ENCODE assay signal across 8 cellular contexts in genomic region chr19:12139309-12139708, GRCh38. TPM values are rescaled to one million over a fixed set of nuclear protein-coding genes. Genes with fewer than 3 reads are reported as not detected.
DNase-seq lines count a peak whose midpoint lies in the region; ATAC-seq, FAIRE-seq and TF ChIP-seq lines count a peak whose summit lies in the region.

No MANE protein-coding gene starts in this region.

- no peak for TF ChIP-seq POLR2A in right lobe of liver (IDR thresholded peaks at IDR 0.05)

- peak overlapping the region; percentile 87 for H2AFZ ChIP-seq in astrocyte (ENCODE audit: low read depth, low read length)

- H3K36me3 ChIP-seq in astrocyte (ENCODE audit: insufficient read depth, low read length) = peaks cover 11% of the 10 kb centered on the region
- peaks cover 0 to 16% (median 7%) of the 10 kb centered on the region in 4 donors for H3K36me3 ChIP-seq in right lobe of liver
- H3K36me3 ChIP-seq in thymus (ENCODE audit: control insufficient read depth, insufficient read depth) = peaks cover 17% of the 10 kb centered on the region

- no peak overlapping the region for H3K27ac Mint-ChIP-seq in activated T-cell treated with anti-CD3 and anti-CD28 coated beads, Interleukin-2, amount 50 U/mL, for 24 hours
- H3K27ac Mint-ChIP-seq in astrocyte (ENCODE audit: unreplicated experiment) = peak overlapping the region; percentile 97

- H3K27me3 ChIP-seq in astrocyte (ENCODE audit: insufficient read depth, low read length) (no peaks in the 10 kb centered on the region), right lobe of liver (no peaks in the 10 kb centered on the region), thymus (ENCODE audit: control insufficient read depth, insufficient read depth) (no peaks in the 10 kb centered on the region)

- peak overlapping the region; percentile 84 for H3K4me2 ChIP-seq in astrocyte (ENCODE audit: low read length)

- peaks cover 28% of the 10 kb centered on the region for H3K79me2 ChIP-seq in astrocyte (ENCODE audit: insufficient read depth, low read length)

- no peaks in the 10 kb centered on the region for H4K20me1 ChIP-seq in astrocyte (ENCODE audit: insufficient read depth, low read length)

- no peaks in the 10 kb centered on the region for H3K27me3 Mint-ChIP-seq in activated T-cell treated with anti-CD3 and anti-CD28 coated beads, Interleukin-2, amount 50 U/mL, for 24 hours
- H3K27me3 Mint-ChIP-seq in astrocyte (ENCODE audit: low read depth, unreplicated experiment) = no peaks in the 10 kb centered on the region

- no peak for FAIRE-seq in astrocyte (lab: Jason Lieb, UNC)

- peaks cover 14% of the 10 kb centered on the region for H3K9me3 ChIP-seq in astrocyte (ENCODE audit: insufficient read depth, low read depth, low read length)
- no peaks in the 10 kb centered on the region for H3K9me3 ChIP-seq in right lobe of liver
- H3K9me3 ChIP-seq in thymus (ENCODE audit: control insufficient read depth) = no peaks in the 10 kb centered on the region

- H3K4me3 Mint-ChIP-seq in activated T-cell treated with anti-CD3 and anti-CD28 coated beads, Interleukin-2, amount 50 U/mL, for 24 hours = peak overlapping the region; percentile 93
- H3K4me3 Mint-ChIP-seq in astrocyte (ENCODE audit: unreplicated experiment) = peak overlapping the region; percentile 95

- WGBS in right lobe of liver (ENCODE audit: insufficient coverage, low coverage, low lambda C conversion rate, missing lambda C conversion rate) = 22% methylated on average over 14 of the region's 14 CpGs
- 23% methylated on average over 14 of the region's 14 CpGs for WGBS in thymus

- TF ChIP-seq CTCF in astrocyte (IDR thresholded peaks at IDR 0.05; ENCODE audit: insufficient read depth, low read depth, low read length) = no peak
- no peak for TF ChIP-seq CTCF in right lobe of liver (IDR thresholded peaks at IDR 0.05)

- intact Hi-C loops in right lobe of liver (cut with DNase I) = loop anchor here in 1 of 2 donors (5.0 kb wide), 1 partner anchor 72 kb away; no protein-coding TSS in a partner anchor

- peaks cover 4% of the 10 kb centered on the region for H3K4me1 ChIP-seq in astrocyte (ENCODE audit: insufficient read depth, low read length)
- peaks cover 0 to 6% (median 1%) of the 10 kb centered on the region in 4 donors for H3K4me1 ChIP-seq in right lobe of liver
- H3K4me1 ChIP-seq in thymus (ENCODE audit: control insufficient read depth, insufficient read depth, low read length) = peaks cover 12% of the 10 kb centered on the region

- peaks cover 13% of the 10 kb centered on the region for H3K9me3 Mint-ChIP-seq in activated T-cell treated with anti-CD3 and anti-CD28 coated beads, Interleukin-2, amount 50 U/mL, for 24 hours
- H3K9me3 Mint-ChIP-seq in astrocyte (ENCODE audit: unreplicated experiment) = peaks cover 18% of the 10 kb centered on the region

- H3K27ac ChIP-seq in astrocyte (ENCODE audit: low read depth, low read length) (no peak overlapping the region), right lobe of liver (no peak overlapping the region), thymus (ENCODE audit: low read depth) (no peak overlapping the region)

- H3K36me3 Mint-ChIP-seq in activated T-cell treated with anti-CD3 and anti-CD28 coated beads, Interleukin-2, amount 50 U/mL, for 24 hours (ENCODE audit: low read depth) = peaks cover 43% of the 10 kb centered on the region
- peaks cover 38% of the 10 kb centered on the region for H3K36me3 Mint-ChIP-seq in astrocyte (ENCODE audit: low read depth, unreplicated experiment)

- H3K4me1 Mint-ChIP-seq in activated T-cell treated with anti-CD3 and anti-CD28 coated beads, Interleukin-2, amount 50 U/mL, for 24 hours (ENCODE audit: low read depth) = peaks cover 34% of the 10 kb centered on the region
- H3K4me1 Mint-ChIP-seq in astrocyte (ENCODE audit: low read depth, unreplicated experiment) = peaks cover 13% of the 10 kb centered on the region

- no peak for DNase-seq in activated T-cell treated with anti-CD3 and anti-CD28 coated beads, Interleukin-2, amount 50 U/mL, for 24 hours
- DNase-seq in activated T-cell treated with anti-CD3 and anti-CD28 coated beads for 4 hours = no peak
- DNase-seq in astrocyte (ENCODE audit: low read depth) = peak; percentile 22
- no peak for DNase-seq in right lobe of liver
- DNase-seq in amniotic stem cell (lab: John Stamatoyannopoulos, UW) = no peak
- DNase-seq in COLO829 (ENCODE audit: low spot score) = no peak

- ATAC-seq in right lobe of liver (no peak), GM18909 (IDR thresholded peaks at IDR 0.05; ENCODE audit: poor library complexity, unreplicated experiment) (no peak)

- H3K9ac ChIP-seq in astrocyte (ENCODE audit: low read length) = peak overlapping the region; percentile 84

- H3K4me3 ChIP-seq in astrocyte (ENCODE audit: insufficient read depth, low read depth, low read length) (peak overlapping the region; percentile 77), right lobe of liver (peak overlapping the region; percentile 82 to 94 (median 87)), thymus (ENCODE audit: low read length) (peak overlapping the region; percentile 96)

RNA-seq across cellular contexts. Expression of gene ZNF20, which starts 0.8 kb away (rescaled TPM):
- total RNA-seq in astrocyte (7.5 and 8.2 TPM in 2 replicates), right lobe of liver (1 to 10 TPM in 5 of 6 experiments, under 1 TPM in 1; 0.98 to 2.7 (median 1.5) TPM)
- polyA plus RNA-seq in thymus = 3.7 TPM

RNA-seq across cellular contexts. Expression of gene ZNF625, which starts 17.2 kb away (rescaled TPM):
- total RNA-seq in astrocyte = 13.7 and 16.1 TPM in 2 replicates
- total RNA-seq in right lobe of liver = 1 to 10 TPM in 4 of 6 experiments, under 1 TPM in 2; 0.57 to 1.8 (median 1.4) TPM
- polyA plus RNA-seq in thymus = 1.9 TPM

RNA-seq across cellular contexts. Expression of gene ZNF136, which starts 23.6 kb away (rescaled TPM):
- total RNA-seq in astrocyte (8.3 and 11.1 TPM in 2 replicates), right lobe of liver (1 to 10 TPM; 1.3 to 3.9 (median 2.2) TPM)
- 8.3 TPM for polyA plus RNA-seq in thymus
